In the genomic region with DNA sequence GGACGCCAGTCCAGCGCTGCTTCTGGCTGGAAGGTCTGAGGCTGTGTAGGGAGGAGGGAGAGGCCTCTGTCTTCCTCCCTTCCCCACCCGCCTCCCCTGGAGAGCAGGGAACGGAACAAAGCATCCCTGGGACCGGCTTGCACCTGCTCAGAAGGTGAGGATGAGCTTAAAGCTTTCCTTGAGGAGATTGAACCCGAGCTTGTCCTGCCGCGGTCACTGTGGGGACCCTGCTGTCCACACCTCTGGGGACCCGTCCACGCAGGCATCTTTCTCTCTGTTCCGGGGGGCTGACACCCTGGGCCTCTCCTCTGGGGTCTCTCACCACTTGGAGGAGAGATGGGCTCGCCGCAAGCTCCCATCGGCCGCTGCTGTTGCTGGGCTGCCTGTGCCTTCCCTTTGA, we compare ENCODE assay signal across 22 cellular contexts.
"Had no signal": no experiment of that assay in that cellular context is flagged by ENCODE, and none has a peak within 500 bp of the region (broad histone marks: within the 10 kb centered on the region; RNA-seq: fewer than 3 reads in every experiment).

No MANE protein-coding gene starts in this region.

- H3K9me3 ChIP-seq: lower lobe of right lung, prostate gland, right lobe of liver, testis had no signal

- H3K4me1 ChIP-seq: lower lobe of right lung, neural progenitor cell, parathyroid adenoma, prostate gland, right lobe of liver, testis had no signal

- H3K36me3 ChIP-seq: heart left ventricle, left lung, lower lobe of right lung, neural progenitor cell, prostate gland, right lobe of liver, tibial nerve had no signal

- H3K4me3 Mint-ChIP-seq: memory B cell; natural killer cell treated with Interleukin-12 subunit alpha and Interleukin-12 subunit beta and Interleukin-15 and Interleukin-18, amount 100 ng/mL, for 72 hours; neural progenitor cell; stimulated activated memory B cell treated with anti-CD40 and anti-IgM and Interleukin-4, amounts not matched to agents 10 μg/mL and 1 μg/mL and 100 μg/mL, for 72 hours; stimulated activated naive CD8-positive, alpha-beta T cell treated with anti-CD3 and anti-CD28 coated beads, Interleukin-15, amount 100 ng/mL, for 72 hours had no signal

- H3K9ac ChIP-seq: neural progenitor cell, parathyroid adenoma had no signal

- H3K27me3 ChIP-seq: neural progenitor cell, right lobe of liver, testis had no signal

- ATAC-seq: heart left ventricle; left lung; lower lobe of right lung; natural killer cell treated with Interleukin-12 subunit alpha and Interleukin-12 subunit beta and Interleukin-15 and Interleukin-18, amount 100 ng/mL, for 72 hours; right lobe of liver; stimulated activated memory B cell treated with anti-CD40 and anti-IgM and Interleukin-4, amounts not matched to agents 10 μg/mL and 1 μg/mL and 100 μg/mL, for 72 hours; stimulated activated naive CD8-positive, alpha-beta T cell treated with anti-CD3 and anti-CD28 coated beads, Interleukin-15, amount 100 ng/mL, for 72 hours had no signal

- H3K27ac Mint-ChIP-seq: memory B cell; natural killer cell treated with Interleukin-12 subunit alpha and Interleukin-12 subunit beta and Interleukin-15 and Interleukin-18, amount 100 ng/mL, for 72 hours; neural progenitor cell; stimulated activated memory B cell treated with anti-CD40 and anti-IgM and Interleukin-4, amounts not matched to agents 10 μg/mL and 1 μg/mL and 100 μg/mL, for 72 hours; stimulated activated naive CD8-positive, alpha-beta T cell treated with anti-CD3 and anti-CD28 coated beads, Interleukin-15, amount 100 ng/mL, for 72 hours had no signal

- H3K27ac ChIP-seq: coronary artery, heart left ventricle, left lung, lower lobe of right lung, neural progenitor cell, parathyroid adenoma, prostate gland, right lobe of liver, testis, tibial nerve had no signal

- H3K36me3 Mint-ChIP-seq: natural killer cell treated with Interleukin-12 subunit alpha and Interleukin-12 subunit beta and Interleukin-15 and Interleukin-18, amount 100 ng/mL, for 72 hours; neural progenitor cell; stimulated activated memory B cell treated with anti-CD40 and anti-IgM and Interleukin-4, amounts not matched to agents 10 μg/mL and 1 μg/mL and 100 μg/mL, for 72 hours had no signal

- H3K4me3 ChIP-seq: coronary artery, heart left ventricle, left lung, lower lobe of right lung, neural progenitor cell, prostate gland, right lobe of liver, testis, tibial nerve had no signal

- DNase-seq: effector CD4-positive, alpha-beta T cell; foreskin melanocyte; heart left ventricle; hippocampal formation; left lung; lower lobe of right lung; midbrain; occipital lobe; right lobe of liver; stimulated activated CD4-positive, alpha-beta T cell treated with anti-CD3 and anti-CD28 coated beads, Interleukin-15, amount 100 ng/mL, for 24 hours; stimulated activated CD4-positive, alpha-beta T cell treated with anti-CD3 and anti-CD28 coated beads, Interleukin-1b, Interleukin-23, amount 100 ng/mL, for 48 hours; stimulated activated CD4-positive, alpha-beta T cell treated with anti-CD3 and anti-CD28 coated beads, Interleukin-4, amount 100 ng/mL, for 24 hours; stimulated activated naive CD8-positive, alpha-beta T cell treated with anti-CD3 and anti-CD28 coated beads, Interleukin-15, amount 100 ng/mL, for 72 hours; testis had no signal
